Comparison of ENCODE assay signal across 12 cellular contexts in the genomic region with DNA sequence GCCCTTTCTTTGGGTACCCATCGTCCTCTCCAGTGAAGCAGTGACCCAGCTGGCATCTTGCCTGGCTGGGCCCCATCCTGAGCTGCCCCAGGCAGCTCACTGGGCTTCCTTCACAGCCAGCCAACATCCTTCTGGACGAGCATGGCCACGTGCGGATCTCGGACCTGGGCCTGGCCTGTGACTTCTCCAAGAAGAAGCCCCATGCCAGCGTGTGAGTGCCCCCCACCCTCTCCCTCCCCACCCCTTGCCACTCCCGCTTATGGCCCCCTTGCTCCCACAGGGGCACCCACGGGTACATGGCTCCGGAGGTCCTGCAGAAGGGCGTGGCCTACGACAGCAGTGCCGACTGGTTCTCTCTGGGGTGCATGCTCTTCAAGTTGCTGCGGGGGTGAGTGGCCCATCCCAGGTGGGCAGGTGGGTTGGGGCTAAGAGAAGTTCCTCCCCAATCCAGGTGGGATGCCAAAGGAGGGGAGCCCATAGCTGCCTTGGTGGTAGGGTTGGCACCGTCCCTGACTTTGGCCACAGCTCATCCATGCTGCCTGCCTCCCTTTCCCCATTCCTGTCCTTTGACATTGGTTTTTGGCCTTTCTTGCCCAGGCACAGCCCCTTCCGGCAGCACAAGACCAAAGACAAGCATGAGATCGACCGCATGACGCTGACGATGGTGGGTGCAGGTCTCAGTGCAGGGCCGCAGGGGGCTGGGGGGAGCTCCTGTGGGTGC. TPM values are rescaled to one million over a fixed set of nuclear protein-coding genes. Genes with fewer than 3 reads are reported as not detected.
DNase-seq lines count a peak whose midpoint lies in the region; ATAC-seq and TF ChIP-seq lines count a peak whose summit lies in the region.
"Had no signal": no experiment of that assay in that cellular context is flagged by ENCODE, and none has a peak within 500 bp of the region (broad histone marks: within the 10 kb centered on the region; RNA-seq: fewer than 3 reads in every experiment).

No MANE protein-coding gene starts in this region.

- H3K9me2 ChIP-seq in GM23248 (ENCODE audit: insufficient read depth) (no peaks in the 10 kb centered on the region), SK-N-SH (no peaks in the 10 kb centered on the region)

- no peak for TF ChIP-seq CTCF in CD4-positive, alpha-beta T cell (IDR thresholded peaks at IDR 0.05)
- TF ChIP-seq CTCF in neutrophil (IDR thresholded peaks at IDR 0.05), result no peak
- TF ChIP-seq CTCF in SK-N-SH (IDR thresholded peaks at IDR 0.05), result no peak

- no peak for DNase-seq in CD4-positive, alpha-beta T cell
- DNase-seq in central memory CD8-positive, alpha-beta T cell (ENCODE audit: low spot score in 2 of 2), result no peak
- no peak for DNase-seq in NCI-H774 (lab: John Stamatoyannopoulos, UW)
- no peak for DNase-seq in GM23248
- DNase-seq in SK-N-SH, result no peak
- DNase-seq: Calu3, HFFc6, midbrain, NCI-H1417, NCI-H524 treated with DMSO at 0.1 percent for 48 hours had no signal

- H3K27ac Mint-ChIP-seq in CD4-positive, alpha-beta T cell, result peak overlapping the region; percentile 90
- peak overlapping the region in 2 of 3 donors; percentile 78 to 86 for H3K27ac Mint-ChIP-seq in IgD-negative memory B cell
- peak overlapping the region; percentile 83 for H3K27ac Mint-ChIP-seq in central memory CD8-positive, alpha-beta T cell (ENCODE audit: low read depth)
- H3K27ac Mint-ChIP-seq: HFFc6 had no signal

- no peaks in the 10 kb centered on the region for H3K27me3 ChIP-seq in CD4-positive, alpha-beta T cell (ENCODE audit: control insufficient read depth, insufficient read depth, low read length)
- H3K27me3 ChIP-seq in neutrophil, result no peaks in the 10 kb centered on the region
- no peaks in the 10 kb centered on the region for H3K27me3 ChIP-seq in GM23248 (replicated peaks; ENCODE audit: insufficient read depth)
- no peaks in the 10 kb centered on the region for H3K27me3 ChIP-seq in SK-N-SH (ENCODE audit: insufficient read depth)

- no peaks in the 10 kb centered on the region for H3K9me3 Mint-ChIP-seq in CD4-positive, alpha-beta T cell
- H3K9me3 Mint-ChIP-seq in IgD-negative memory B cell, result no peaks in the 10 kb centered on the region
- H3K9me3 Mint-ChIP-seq in central memory CD8-positive, alpha-beta T cell, result no peaks in the 10 kb centered on the region
- H3K9me3 Mint-ChIP-seq: HFFc6 had no signal

- 96 to 99% methylated on average over 15 to 20 of the region's 20 CpGs for WGBS in GM23248 (ENCODE audit: low coverage in 1 of 2, low lambda C conversion rate in 2 of 2, missing lambda C conversion rate in 2 of 2), 2 experiments
- WGBS in SK-N-SH (ENCODE audit: low lambda C conversion rate), result 94% methylated on average over 18 of the region's 20 CpGs

- H3K27ac ChIP-seq in CD4-positive, alpha-beta T cell (ENCODE audit: low read depth, low read length), result peak overlapping the region; percentile 97
- H3K27ac ChIP-seq in neutrophil (peak overlapping the region; percentile 99), GM23248 (no peak overlapping the region), SK-N-SH (ENCODE audit: low read depth in 2 of 2, low read length in 1 of 2) (no peak overlapping the region)

- no peaks in the 10 kb centered on the region for H3K27me3 Mint-ChIP-seq in CD4-positive, alpha-beta T cell
- peaks cover 2% of the 10 kb centered on the region for H3K27me3 Mint-ChIP-seq in IgD-negative memory B cell
- H3K27me3 Mint-ChIP-seq in central memory CD8-positive, alpha-beta T cell, result no peaks in the 10 kb centered on the region

- POLR2A ChIA-PET in CD4-positive, alpha-beta T cell (lab: Charles Lee), result interaction anchor here (0.9 to 4.6 kb wide), 3 partner anchors 11 to 666 kb away, joined by 3 to 37 read pairs (median 5); partner anchors contain the start of gene RBM14
- POLR2A ChIA-PET in SK-N-SH (lab: Yijun Ruan, JAX), result no interaction called here

- H3K4me1 Mint-ChIP-seq in CD4-positive, alpha-beta T cell (ENCODE audit: low read depth), result peaks cover 35% of the 10 kb centered on the region
- H3K4me1 Mint-ChIP-seq in IgD-negative memory B cell, result peaks cover 9 to 25% (median 21%) of the 10 kb centered on the region in 3 donors
- peaks cover 42% of the 10 kb centered on the region for H3K4me1 Mint-ChIP-seq in central memory CD8-positive, alpha-beta T cell

- no peak overlapping the region for H3K4me3 Mint-ChIP-seq in CD4-positive, alpha-beta T cell
- H3K4me3 Mint-ChIP-seq in IgD-negative memory B cell, result no peak overlapping the region
- H3K4me3 Mint-ChIP-seq in central memory CD8-positive, alpha-beta T cell, result no peak overlapping the region
- H3K4me3 Mint-ChIP-seq: HFFc6 had no signal

- H3K79me2 ChIP-seq in GM23248 (ENCODE audit: insufficient read depth) (peaks cover 19% of the 10 kb centered on the region), SK-N-SH (ENCODE audit: insufficient read depth) (no peaks in the 10 kb centered on the region; the same call in 1 of the 2 replicates)

- no peak overlapping the region for H2AFZ ChIP-seq in GM23248
- no peak overlapping the region for H2AFZ ChIP-seq in SK-N-SH (ENCODE audit: low read depth)

- no peak for TF ChIP-seq RAD21 in SK-N-SH (IDR thresholded peaks at IDR 0.05; ENCODE audit: low read length)

- no peak overlapping the region for H3K9ac ChIP-seq in GM23248
- no peak overlapping the region for H3K9ac ChIP-seq in SK-N-SH

- no peak overlapping the region for H3K4me2 ChIP-seq in GM23248 (ENCODE audit: unreplicated experiment)
- no peak overlapping the region for H3K4me2 ChIP-seq in SK-N-SH

- no peaks in the 10 kb centered on the region for H4K20me1 ChIP-seq in GM23248 (ENCODE audit: insufficient read depth)
- H4K20me1 ChIP-seq in SK-N-SH (ENCODE audit: insufficient read depth), result no peaks in the 10 kb centered on the region

- CTCF ChIA-PET in CD4-positive, alpha-beta T cell (lab: Charles Lee), result no interaction called here
- CTCF ChIA-PET in SK-N-SH (lab: Yijun Ruan, JAX), result interaction anchor here (0.8 to 2.1 kb wide), 5 partner anchors 11 to 100 kb away, joined by 3 to 10 read pairs (median 5); no protein-coding TSS in a partner anchor

- in situ Hi-C loops in GM23248 (cut with MboI), result no loop called here

- no peak for TF ChIP-seq EP300 in SK-N-SH (IDR thresholded peaks at IDR 0.05; ENCODE audit: borderline replicate concordance in 1 of 2, low read depth in 1 of 2, low read length in 1 of 2)

- no peaks in the 10 kb centered on the region for H3K9me3 ChIP-seq in CD4-positive, alpha-beta T cell (ENCODE audit: control insufficient read depth, low read length)
- H3K9me3 ChIP-seq in neutrophil, result no peaks in the 10 kb centered on the region
- no peaks in the 10 kb centered on the region for H3K9me3 ChIP-seq in GM23248 (ENCODE audit: low read depth)
- H3K9me3 ChIP-seq in SK-N-SH, result no peaks in the 10 kb centered on the region

- peaks cover 84% of the 10 kb centered on the region for H3K36me3 ChIP-seq in neutrophil
- H3K36me3 ChIP-seq in GM23248 (ENCODE audit: low read depth), result no peaks in the 10 kb centered on the region; the same call in 1 of the 2 replicates
- H3K36me3 ChIP-seq in SK-N-SH (replicated peaks in 1 of 2; ENCODE audit: control insufficient read depth in 1 of 2, insufficient read depth in 2 of 2, low read length in 1 of 2), result peaks cover 3 to 59% of the 10 kb centered on the region in 2 experiments

- peaks cover 99% of the 10 kb centered on the region in 2 experiments for H3K4me1 ChIP-seq in neutrophil (ENCODE audit: control insufficient read depth in 1 of 2, insufficient read depth in 1 of 2, low read depth in 1 of 2, low read length in 1 of 2)
- peaks cover 6% of the 10 kb centered on the region for H3K4me1 ChIP-seq in GM23248 (ENCODE audit: insufficient read depth)
- H3K4me1 ChIP-seq in SK-N-SH (ENCODE audit: control insufficient read depth in 1 of 2, insufficient read depth in 2 of 2, low read depth in 1 of 2, low read length in 1 of 2), result peaks cover 0 to 8% of the 10 kb centered on the region in 2 experiments; a peak in 2 of 4 replicates

- H3K36me3 Mint-ChIP-seq in CD4-positive, alpha-beta T cell (ENCODE audit: low read depth), result peaks cover 95% of the 10 kb centered on the region
- no peaks in the 10 kb centered on the region for H3K36me3 Mint-ChIP-seq in IgD-negative memory B cell
- H3K36me3 Mint-ChIP-seq in central memory CD8-positive, alpha-beta T cell (ENCODE audit: insufficient read depth), result peaks cover 76% of the 10 kb centered on the region

- intact Hi-C loops in CD4-positive, alpha-beta T cell (cut with DNase I, micrococcal nuclease), result loop anchor here in 1 of 2 experiments (10.0 kb wide), 1 partner anchor 202 kb away; the partner anchor contains the start of gene AIP

- H3K4me3 ChIP-seq in neutrophil (ENCODE audit: low read depth in 1 of 2, low read length in 1 of 2) (peak overlapping the region; percentile 87 to 95), GM23248 (no peak overlapping the region), SK-N-SH (ENCODE audit: low read depth in 2 of 2, low read length in 1 of 2) (no peak overlapping the region)

- peaks cover 3% of the 10 kb centered on the region; the same call in 1 of the 2 replicates for H3F3A ChIP-seq in GM23248 (ENCODE audit: insufficient read depth)
- H3F3A ChIP-seq in SK-N-SH (replicated peaks; ENCODE audit: insufficient read depth), result peaks cover 4% of the 10 kb centered on the region

- ATAC-seq in CD4-positive, alpha-beta T cell (ENCODE audit: poor library complexity), result no peak
- ATAC-seq in central memory CD8-positive, alpha-beta T cell (replicated peaks; ENCODE audit: extremely low read depth, poor library complexity, severe bottlenecking), result no peak

TF ChIP-seq in SK-N-SH, 30 proteins besides CTCF, POLR2A, EP300 and RAD21 (continues in another document):
- TF ChIP-seq YY1 (IDR thresholded peaks at IDR 0.05; ENCODE audit: low read depth), result no peak

RNA-seq across cellular contexts. Expression of gene ANKRD13D, which starts 6.8 kb away (rescaled TPM):
- total RNA-seq in CD4-positive, alpha-beta T cell, result 100 to 1,000 TPM; 160 to 161 TPM
- polyA plus RNA-seq in IgD-negative memory B cell, result 17.3 TPM
- 27.6 and 42.9 TPM in 2 replicates for total RNA-seq in GM23248 (2014; rRNA removed; shearing (Covaris generic))
- 13.4 and 16.4 TPM in 2 replicates for polyA plus RNA-seq in GM23248 (2016; fragmentation: Nextera tagmentation; extraction: Ambion mirVana)
- polyA plus RNA-seq in SK-N-SH (2012; rRNA removed), result 50.2 and 51.4 TPM in 2 replicates
- polyA plus RNA-seq in SK-N-SH (2012; cell fraction: cytosol; rRNA removed), result 17.8 and 26.1 TPM in 2 replicates
- polyA plus RNA-seq in SK-N-SH (2012; cell fraction: nucleus; rRNA removed), result 163 and 206 TPM in 2 replicates

RNA-seq across cellular contexts. Expression of gene GRK2, which starts 16.0 kb away (rescaled TPM):
- total RNA-seq in CD4-positive, alpha-beta T cell, result 100 to 1,000 TPM; 309 to 325 TPM
- polyA plus RNA-seq in IgD-negative memory B cell (26.2 TPM), GM23248 (2016; fragmentation: Nextera tagmentation; extraction: Ambion mirVana) (6.0 and 7.8 TPM in 2 replicates), SK-N-SH (2012; rRNA removed) (44.6 and 48.5 TPM in 2 replicates)
- 43.0 and 54.9 TPM in 2 replicates for total RNA-seq in GM23248 (2014; rRNA removed; shearing (Covaris generic))
- polyA plus RNA-seq in SK-N-SH (2012; cell fraction: cytosol; rRNA removed), result 19.5 and 33.5 TPM in 2 replicates
- polyA plus RNA-seq in SK-N-SH (2012; cell fraction: nucleus; rRNA removed), result 106 and 118 TPM in 2 replicates

RNA-seq across cellular contexts. Expression of gene SSH3, which starts 21.0 kb away (rescaled TPM):
- 1 to 10 TPM; 8.5 to 8.8 TPM for total RNA-seq in CD4-positive, alpha-beta T cell
- polyA plus RNA-seq in IgD-negative memory B cell (5.5 TPM), GM23248 (2016; fragmentation: Nextera tagmentation; extraction: Ambion mirVana) (25.2 and 26.4 TPM in 2 replicates), SK-N-SH (2012; rRNA removed) (13.5 and 17.1 TPM in 2 replicates)
- 20.1 and 41.6 TPM in 2 replicates for total RNA-seq in GM23248 (2014; rRNA removed; shearing (Covaris generic))
- polyA plus RNA-seq in SK-N-SH (2012; cell fraction: cytosol; rRNA removed), result 4.0 and 7.0 TPM in 2 replicates
- polyA plus RNA-seq in SK-N-SH (2012; cell fraction: nucleus; rRNA removed), result 73.4 and 77.8 TPM in 2 replicates

Comparison
In these comparisons a context has a peak if more than half of its experiments do, and no peak if none do; other contexts are left out.
1. H3K27ac ChIP-seq: peak in CD4-positive, alpha-beta T cell (single experiment) and neutrophil (single experiment); none in GM23248 (single experiment) and SK-N-SH (0 of 2).
2. H3K4me3 ChIP-seq: peak in neutrophil (2 of 2); none in GM23248 (single experiment) and SK-N-SH (0 of 2).
3. Peak in every context shown above with its lines, with median percentiles within 50 percentile points of each other: H3K27ac Mint-ChIP-seq.